In genomic region chr16:80931985-80932720, GRCh38 we compare ENCODE assay signal across 8 cellular contexts.
A peak's percentile ranks its signal among the peaks of the same experiment; 100 is the strongest.
DNase-seq lines count a peak whose midpoint lies in the region; ATAC-seq, FAIRE-seq and TF ChIP-seq lines count a peak whose summit lies in the region.

No MANE protein-coding gene starts in this region.

- H3K4me1 ChIP-seq in uterus = peaks cover 0 to 7% of the 10 kb centered on the region in 2 donors

- no peak for TF ChIP-seq POLR2A in uterus (IDR thresholded peaks at IDR 0.05)

- peak in 1 of 10 experiments; percentile 4 for DNase-seq in CD4-positive, alpha-beta T cell
- DNase-seq in HL-60 (ENCODE audit: low read depth in 1 of 2, low spot score in 1 of 2) = peak in 1 of 2 experiments; percentile 7
- DNase-seq in frontal cortex (ENCODE audit: low spot score in 2 of 2) = peak; percentile 61 to 73
- no peak for DNase-seq in natural killer cell treated with Interleukin-12 subunit alpha and Interleukin-12 subunit beta and Interleukin-15 and Interleukin-18, amount 100 ng/mL, for 72 hours (ENCODE audit: low spot score)
- DNase-seq in uterus = peak; percentile 64 to 90
- no peak for DNase-seq in AML-193 (lab: John Stamatoyannopoulos, UW)

- H3K36me3 Mint-ChIP-seq in CD4-positive, alpha-beta T cell (ENCODE audit: low read depth) = no peaks in the 10 kb centered on the region
- H3K36me3 Mint-ChIP-seq in activated T-helper 17 cell treated with anti-CD3 and anti-CD28 coated beads, Interleukin-2, amount 50 U/mL, for 72 hours (ENCODE audit: low read depth) = no peaks in the 10 kb centered on the region
- no peaks in the 10 kb centered on the region for H3K36me3 Mint-ChIP-seq in natural killer cell treated with Interleukin-12 subunit alpha and Interleukin-12 subunit beta and Interleukin-15 and Interleukin-18, amount 100 ng/mL, for 72 hours

- H3K9me3 Mint-ChIP-seq in CD4-positive, alpha-beta T cell = no peaks in the 10 kb centered on the region
- no peaks in the 10 kb centered on the region for H3K9me3 Mint-ChIP-seq in activated T-helper 17 cell treated with anti-CD3 and anti-CD28 coated beads, Interleukin-2, amount 50 U/mL, for 72 hours
- no peaks in the 10 kb centered on the region for H3K9me3 Mint-ChIP-seq in natural killer cell treated with Interleukin-12 subunit alpha and Interleukin-12 subunit beta and Interleukin-15 and Interleukin-18, amount 100 ng/mL, for 72 hours

- intact Hi-C loops in CD4-positive, alpha-beta T cell (cut with DNase I, micrococcal nuclease) = no loop called here
- intact Hi-C loops in uterus (cut with DNase I; ENCODE audit: low total_unique reads) = loop anchor here (10.0 kb wide), 1 partner anchor 73 kb away; the partner anchor contains the start of genes CENPN and CMC2

- no peaks in the 10 kb centered on the region for H3K9me3 ChIP-seq in CD4-positive, alpha-beta T cell (ENCODE audit: control insufficient read depth, low read length)
- H3K9me3 ChIP-seq in uterus = no peaks in the 10 kb centered on the region

- H3K36me3 ChIP-seq in uterus = no peaks in the 10 kb centered on the region

- H3K27me3 Mint-ChIP-seq in CD4-positive, alpha-beta T cell = peaks cover 84% of the 10 kb centered on the region
- peaks cover 40% of the 10 kb centered on the region for H3K27me3 Mint-ChIP-seq in activated T-helper 17 cell treated with anti-CD3 and anti-CD28 coated beads, Interleukin-2, amount 50 U/mL, for 72 hours
- H3K27me3 Mint-ChIP-seq in natural killer cell treated with Interleukin-12 subunit alpha and Interleukin-12 subunit beta and Interleukin-15 and Interleukin-18, amount 100 ng/mL, for 72 hours = peaks cover 30 to 63% of the 10 kb centered on the region in 2 donors

- no peak overlapping the region for H3K27ac ChIP-seq in CD4-positive, alpha-beta T cell (ENCODE audit: low read depth, low read length)
- H3K27ac ChIP-seq in HL-60 (replicated peaks) = no peak overlapping the region
- H3K27ac ChIP-seq in uterus = peak overlapping the region; percentile 75 to 82

- no peak overlapping the region for H3K27ac Mint-ChIP-seq in CD4-positive, alpha-beta T cell
- no peak overlapping the region for H3K27ac Mint-ChIP-seq in activated T-helper 17 cell treated with anti-CD3 and anti-CD28 coated beads, Interleukin-2, amount 50 U/mL, for 72 hours
- no peak overlapping the region for H3K27ac Mint-ChIP-seq in natural killer cell treated with Interleukin-12 subunit alpha and Interleukin-12 subunit beta and Interleukin-15 and Interleukin-18, amount 100 ng/mL, for 72 hours

- FAIRE-seq in frontal cortex (lab: Jason Lieb, UNC) = no peak

- TF ChIP-seq CTCF in CD4-positive, alpha-beta T cell (IDR thresholded peaks at IDR 0.05) = no peak
- TF ChIP-seq CTCF in HL-60 (IDR thresholded peaks at IDR 0.05; ENCODE audit: insufficient read depth, low read length) (no peak), uterus (IDR thresholded peaks at IDR 0.05) (peak in 1 of 4 experiments; percentile 4)

- H3K27me3 ChIP-seq in CD4-positive, alpha-beta T cell (ENCODE audit: control insufficient read depth, insufficient read depth, low read length) = peaks cover 44% of the 10 kb centered on the region
- H3K27me3 ChIP-seq in HL-60 (ENCODE audit: insufficient read depth, poor library complexity, severe bottlenecking) (peaks cover 31% of the 10 kb centered on the region), uterus (no peaks in the 10 kb centered on the region)

- ATAC-seq in CD4-positive, alpha-beta T cell (ENCODE audit: poor library complexity) = no peak
- ATAC-seq in activated T-helper 17 cell treated with anti-CD3 and anti-CD28 coated beads, Interleukin-2, amount 50 U/mL, for 72 hours (replicated peaks) = peak; percentile 56
- ATAC-seq in natural killer cell treated with Interleukin-12 subunit alpha and Interleukin-12 subunit beta and Interleukin-15 and Interleukin-18, amount 100 ng/mL, for 72 hours = peak; percentile 52 to 70
- no peak for ATAC-seq in HG03025 (IDR thresholded peaks at IDR 0.05; ENCODE audit: low FRiP score, unreplicated experiment)

- H3K4me3 Mint-ChIP-seq in CD4-positive, alpha-beta T cell = peak overlapping the region; percentile 70
- H3K4me3 Mint-ChIP-seq in activated T-helper 17 cell treated with anti-CD3 and anti-CD28 coated beads, Interleukin-2, amount 50 U/mL, for 72 hours = peak overlapping the region; percentile 70
- peak overlapping the region; percentile 66 for H3K4me3 Mint-ChIP-seq in natural killer cell treated with Interleukin-12 subunit alpha and Interleukin-12 subunit beta and Interleukin-15 and Interleukin-18, amount 100 ng/mL, for 72 hours

- POLR2A ChIA-PET in CD4-positive, alpha-beta T cell (lab: Charles Lee) = no interaction called here

- H3K4me3 ChIP-seq in HL-60 (replicated peaks; ENCODE audit: insufficient read depth, low read length) (peak overlapping the region; percentile 8; the same call in 1 of the 2 replicates), uterus (peak overlapping the region; percentile 34 to 41)

- CTCF ChIA-PET in CD4-positive, alpha-beta T cell (lab: Charles Lee) = no interaction called here

- peaks cover 4% of the 10 kb centered on the region for H3K4me1 Mint-ChIP-seq in CD4-positive, alpha-beta T cell (ENCODE audit: low read depth)
- no peaks in the 10 kb centered on the region for H3K4me1 Mint-ChIP-seq in activated T-helper 17 cell treated with anti-CD3 and anti-CD28 coated beads, Interleukin-2, amount 50 U/mL, for 72 hours
- H3K4me1 Mint-ChIP-seq in natural killer cell treated with Interleukin-12 subunit alpha and Interleukin-12 subunit beta and Interleukin-15 and Interleukin-18, amount 100 ng/mL, for 72 hours (ENCODE audit: low read depth in 2 of 2) = peaks cover 7 to 9% of the 10 kb centered on the region in 2 donors

Comparison
In these comparisons a context has a peak if more than half of its experiments do, and no peak if none do; other contexts are left out.
1. ATAC-seq: peak in activated T-helper 17 cell treated with anti-CD3 and anti-CD28 coated beads, Interleukin-2, amount 50 U/mL, for 72 hours (single experiment) and natural killer cell treated with Interleukin-12 subunit alpha and Interleukin-12 subunit beta and Interleukin-15 and Interleukin-18, amount 100 ng/mL, for 72 hours (2 of 2); none in CD4-positive, alpha-beta T cell (single experiment) and HG03025 (single experiment).
2. DNase-seq: peak in frontal cortex (2 of 2) and uterus (2 of 2); none in natural killer cell treated with Interleukin-12 subunit alpha and Interleukin-12 subunit beta and Interleukin-15 and Interleukin-18, amount 100 ng/mL, for 72 hours (single experiment) and AML-193 (0 of 2).
3. H3K27ac ChIP-seq: peak in uterus (2 of 2); none in CD4-positive, alpha-beta T cell (single experiment) and HL-60 (single experiment).
4. Peak in every context shown above with its lines, with median percentiles within 50 percentile points of each other: H3K4me3 Mint-ChIP-seq.